Comparison of ENCODE assay signal across 15 cellular contexts in the genomic region with DNA sequence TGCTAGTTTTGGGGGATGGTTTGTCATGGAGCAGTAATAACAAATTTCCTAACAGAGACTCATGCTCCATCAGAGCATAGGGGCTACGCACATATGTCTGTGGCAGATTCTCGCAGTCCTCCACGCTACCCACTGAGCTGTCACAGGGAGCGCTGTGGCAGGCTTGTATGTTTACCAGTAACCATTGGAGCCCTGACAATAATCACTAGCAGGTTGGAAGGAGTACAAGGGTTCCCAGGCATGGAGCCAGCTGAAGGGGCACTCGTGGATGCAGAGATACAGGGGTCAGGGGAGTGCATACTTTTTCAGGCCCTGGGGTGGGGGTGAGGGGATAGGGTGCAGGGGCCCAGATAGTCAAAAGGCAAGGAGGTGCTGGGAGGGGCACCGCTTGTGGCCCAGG. TPM values are rescaled to one million over a fixed set of nuclear protein-coding genes. Genes with fewer than 3 reads are reported as not detected.
DNase-seq lines count a peak whose midpoint lies in the region; ATAC-seq, FAIRE-seq and TF ChIP-seq lines count a peak whose summit lies in the region.
"Had no signal": no experiment of that assay in that cellular context is flagged by ENCODE, and none has a peak within 500 bp of the region (broad histone marks: within the 10 kb centered on the region; RNA-seq: fewer than 3 reads in every experiment).

No MANE protein-coding gene starts in this region.

- H3K4me1 Mint-ChIP-seq in HFFc6 (ENCODE audit: low read depth): peaks cover 13% of the 10 kb centered on the region

- FAIRE-seq in GM12891 (lab: Jason Lieb, UNC): no peak

- no peak overlapping the region for H3K27ac Mint-ChIP-seq in HFFc6
- H3K27ac Mint-ChIP-seq: activated B cell treated with CpG ODN at 0.5 μM for 24 hours had no signal

- H2AFZ ChIP-seq in osteoblast (ENCODE audit: low read length): no peak overlapping the region

- no peak overlapping the region for H3K4me3 ChIP-seq in gastroesophageal sphincter
- H3K4me3 ChIP-seq in osteoblast (ENCODE audit: insufficient read depth, low read length): no peak overlapping the region
- H3K4me3 ChIP-seq: psoas muscle had no signal

- H3K9me3 Mint-ChIP-seq in HFFc6: peaks cover 8% of the 10 kb centered on the region

- peaks cover 6% of the 10 kb centered on the region for H3K36me3 Mint-ChIP-seq in HFFc6 (ENCODE audit: low read depth)
- H3K36me3 Mint-ChIP-seq: type B pancreatic cell had no signal

- WGBS in gastroesophageal sphincter (ENCODE audit: low coverage in 1 of 2), 2 donors: 35 to 60% methylated on average over 4 to 5 of the region's 6 CpGs

- H3K27me3 ChIP-seq in gastroesophageal sphincter (no peaks in the 10 kb centered on the region), osteoblast (ENCODE audit: insufficient read depth, low read length) (peaks cover 2% of the 10 kb centered on the region)
- H3K27me3 ChIP-seq: gastrocnemius medialis had no signal

- peaks cover 30% of the 10 kb centered on the region for H3K27me3 Mint-ChIP-seq in HFFc6 (ENCODE audit: insufficient read depth)

- no peaks in the 10 kb centered on the region for H3K9me3 ChIP-seq in gastroesophageal sphincter
- no peaks in the 10 kb centered on the region for H3K9me3 ChIP-seq in osteoblast (ENCODE audit: low read depth, low read length)
- H3K9me3 ChIP-seq: gastrocnemius medialis had no signal

- H3K4me1 ChIP-seq in gastroesophageal sphincter (peaks cover 2 to 36% (median 23%) of the 10 kb centered on the region in 3 donors), osteoblast (ENCODE audit: insufficient read depth, low read length) (no peaks in the 10 kb centered on the region)
- H3K4me1 ChIP-seq: psoas muscle had no signal

- DNase-seq in DMS79 (lab: John Stamatoyannopoulos, UW) (peak; percentile 32), NCI-H446 treated with DMSO at 0.1 percent for 48 hours (lab: John Stamatoyannopoulos, UW) (peak; percentile 13), osteoblast (ENCODE audit: insufficient read length, low spot score, missing footprints) (peak; percentile 73), HFFc6 (no peak), GM12891 (ENCODE audit: insufficient read length, low spot score) (no peak)
- DNase-seq: activated B cell treated with CpG ODN at 0.5 μM for 24 hours, activated gamma-delta T cell had no signal

- H3K27ac ChIP-seq in gastroesophageal sphincter (peak overlapping the region in 3 of 4 donors; percentile 68 to 78 (median 71)), osteoblast (ENCODE audit: low read depth, low read length) (no peak overlapping the region)
- H3K27ac ChIP-seq: GM23248, psoas muscle had no signal

- no peak overlapping the region for H3K4me3 Mint-ChIP-seq in HFFc6
- H3K4me3 Mint-ChIP-seq: activated B cell treated with CpG ODN at 0.5 μM for 24 hours had no signal

- TF ChIP-seq POLR2A in gastroesophageal sphincter (IDR thresholded peaks at IDR 0.05): no peak
- TF ChIP-seq POLR2A in GM12891 (IDR thresholded peaks at IDR 0.05; ENCODE audit: low read depth, low read length): no peak

- TF ChIP-seq EP300 in gastroesophageal sphincter (IDR thresholded peaks at IDR 0.05): no peak

- no peaks in the 10 kb centered on the region for H3K79me2 ChIP-seq in osteoblast (ENCODE audit: insufficient read depth, low read length)

- no peaks in the 10 kb centered on the region for H4K20me1 ChIP-seq in osteoblast (ENCODE audit: insufficient read depth, low read length)

- H3K36me3 ChIP-seq in gastroesophageal sphincter (no peaks in the 10 kb centered on the region), osteoblast (ENCODE audit: insufficient read depth, low read length) (no peaks in the 10 kb centered on the region)
- H3K36me3 ChIP-seq: gastrocnemius medialis had no signal

- ATAC-seq in gastroesophageal sphincter (peak; percentile 11), HG02840 (IDR thresholded peaks at IDR 0.05; ENCODE audit: low FRiP score, unreplicated experiment) (no peak), HG03565 (IDR thresholded peaks at IDR 0.05; ENCODE audit: unreplicated experiment) (no peak)

- TF ChIP-seq CTCF in gastroesophageal sphincter (IDR thresholded peaks at IDR 0.05): no peak
- TF ChIP-seq CTCF in osteoblast (IDR thresholded peaks at IDR 0.05; ENCODE audit: extremely low read depth, low read depth, low read length): no peak
- no peak for TF ChIP-seq CTCF in HFFc6 (IDR thresholded peaks at IDR 0.05)

- no peak overlapping the region for H3K4me2 ChIP-seq in osteoblast (ENCODE audit: insufficient read depth, low read length)

TF ChIP-seq in GM12891, 5 proteins besides CTCF, POLR2A, EP300 and RAD21:
- TF ChIP-seq POU2F2 (IDR thresholded peaks at IDR 0.05; ENCODE audit: low read depth, low read length) (no peak), TAF1 (IDR thresholded peaks at IDR 0.05; ENCODE audit: low read depth, low read length) (no peak), PAX5 (IDR thresholded peaks at IDR 0.05; ENCODE audit: insufficient read depth, low read length, severe bottlenecking) (no peak), POLR2AphosphoS5 (IDR thresholded peaks at IDR 0.05; ENCODE audit: low read depth, low read length) (no peak), SPI1 (IDR thresholded peaks at IDR 0.05; ENCODE audit: low read depth, low read length) (no peak)

RNA-seq across cellular contexts. Expression of a gene that starts 7.9 kb away (rescaled TPM):
- total RNA-seq in gastroesophageal sphincter (not detected), osteoblast (not detected in 2 replicates)
- not detected for total RNA-seq in HFFc6 (2021; fragmentation: NEBNext Ultra II Directional; extraction: Animal tissue kit (Norgen Biotek cat#: 25700))
- polyA plus RNA-seq in GM12891 (2012; ENCODE audit: low read depth, missing spikeins): 0.24 TPM
- total RNA-seq: activated B cell treated with CpG ODN at 0.5 μM for 24 hours, GM23248, psoas muscle, SK-MEL-5 had no signal
- polyA plus RNA-seq: GM23248 had no signal

RNA-seq across cellular contexts. Expression of a gene that starts 51.6 kb away (rescaled TPM):
- total RNA-seq in gastroesophageal sphincter (10 to 100 TPM in 1 of 4 donors, 1 to 10 TPM in 3; 4.8 to 10.3 (median 6.5) TPM), osteoblast (not detected in 2 replicates)
- total RNA-seq in HFFc6 (2021; fragmentation: NEBNext Ultra II Directional; extraction: Animal tissue kit (Norgen Biotek cat#: 25700)): not detected
- polyA plus RNA-seq in GM12891 (2012; ENCODE audit: low read depth, missing spikeins): not detected
- total RNA-seq: activated B cell treated with CpG ODN at 0.5 μM for 24 hours, GM23248 had no signal
- polyA plus RNA-seq: GM23248 had no signal

RNA-seq across cellular contexts. Expression of a gene that starts 58.8 kb away (rescaled TPM):
- 1 to 10 TPM in 3 of 4 donors, under 1 TPM in 1; 0.96 to 3.3 (median 2.3) TPM for total RNA-seq in gastroesophageal sphincter
- total RNA-seq in osteoblast: not detected in 2 replicates
- not detected for total RNA-seq in HFFc6 (2021; fragmentation: NEBNext Ultra II Directional; extraction: Animal tissue kit (Norgen Biotek cat#: 25700))
- 0.08 TPM for polyA plus RNA-seq in GM12891 (2012; ENCODE audit: low read depth, missing spikeins)
- total RNA-seq: activated B cell treated with CpG ODN at 0.5 μM for 24 hours, GM23248 had no signal
- polyA plus RNA-seq: GM23248 had no signal

Comparison
In these comparisons a context has a peak if more than half of its experiments do, and no peak if none do; other contexts are left out.
1. DNase-seq: peak in DMS79 (single experiment), NCI-H446 treated with DMSO at 0.1 percent for 48 hours (single experiment) and osteoblast (single experiment); none in HFFc6 (single experiment) and GM12891 (single experiment).